Comparison of ENCODE assay signal across 14 cellular contexts in genomic region chr9:70262384-70262783, GRCh38. TPM values are rescaled to one million over a fixed set of nuclear protein-coding genes. Genes with fewer than 3 reads are reported as not detected.
DNase-seq lines count a peak whose midpoint lies in the region; ATAC-seq and TF ChIP-seq lines count a peak whose summit lies in the region.
"Had no signal": no experiment of that assay in that cellular context is flagged by ENCODE, and none has a peak within 500 bp of the region (broad histone marks: within the 10 kb centered on the region; RNA-seq: fewer than 3 reads in every experiment).

No MANE protein-coding gene starts in this region.

- peaks cover 44% of the 10 kb centered on the region for H3K36me3 Mint-ChIP-seq in activated naive CD8-positive, alpha-beta T cell treated with anti-CD3 and anti-CD28 coated beads for 36 hours
- peaks cover 18 to 41% (median 30%) of the 10 kb centered on the region in 5 donors for H3K36me3 Mint-ChIP-seq in naive thymus-derived CD4-positive, alpha-beta T cell

- peak overlapping the region in 9 of 11 experiments; percentile 4 to 99 (median 92); a peak in 11 of 22 replicates for H3K4me2 ChIP-seq in BLaER1 treated with 17β-estradiol and CSF1 and Interleukin-3, amounts not matched to agents 10 nM and 100 nM

- H3K27me3 ChIP-seq in BLaER1 treated with 17β-estradiol and CSF1 and Interleukin-3, amounts not matched to agents 10 nM and 100 nM = no peaks in the 10 kb centered on the region
- no peaks in the 10 kb centered on the region for H3K27me3 ChIP-seq in naive thymus-derived CD4-positive, alpha-beta T cell (ENCODE audit: control insufficient read depth in 2 of 2, insufficient read depth in 2 of 2, low read length in 2 of 2)
- no peaks in the 10 kb centered on the region for H3K27me3 ChIP-seq in tibial artery

- peaks cover 40 to 82% (median 58%) of the 10 kb centered on the region in 11 experiments; a peak in 20 of 22 replicates for H4K20me1 ChIP-seq in BLaER1 treated with 17β-estradiol and CSF1 and Interleukin-3, amounts not matched to agents 10 nM and 100 nM

- H3K4me3 ChIP-seq in BLaER1 treated with 17β-estradiol and CSF1 and Interleukin-3, amounts not matched to agents 10 nM and 100 nM = no peak overlapping the region; a peak in 1 of 20 replicates
- no peak overlapping the region for H3K4me3 ChIP-seq in naive thymus-derived CD4-positive, alpha-beta T cell (ENCODE audit: low read length)
- no peak overlapping the region for H3K4me3 ChIP-seq in tibial artery

- ATAC-seq in GM18520 (IDR thresholded peaks at IDR 0.05; ENCODE audit: unreplicated experiment) = peak; percentile 30
- ATAC-seq in naive thymus-derived CD4-positive, alpha-beta T cell = no peak
- ATAC-seq: activated CD4-positive, CD25-positive, alpha-beta regulatory T cell treated with anti-CD3 and anti-CD28 coated beads, Interleukin-2, amount 50 U/mL, for 24 hours had no signal

- H3K9ac ChIP-seq in BLaER1 treated with 17β-estradiol and CSF1 and Interleukin-3, amounts not matched to agents 10 nM and 100 nM = no peak overlapping the region

- no peak for TF ChIP-seq CTCF in tibial artery (IDR thresholded peaks at IDR 0.05)

- no peaks in the 10 kb centered on the region for H3K27me3 Mint-ChIP-seq in activated naive CD8-positive, alpha-beta T cell treated with anti-CD3 and anti-CD28 coated beads for 36 hours
- no peaks in the 10 kb centered on the region for H3K27me3 Mint-ChIP-seq in naive thymus-derived CD4-positive, alpha-beta T cell

- peak overlapping the region; percentile 96 for H3K4me3 Mint-ChIP-seq in activated naive CD8-positive, alpha-beta T cell treated with anti-CD3 and anti-CD28 coated beads for 36 hours
- peak overlapping the region; percentile 3 to 95 (median 88) for H3K4me3 Mint-ChIP-seq in naive thymus-derived CD4-positive, alpha-beta T cell

- no peaks in the 10 kb centered on the region; a peak in 3 of 22 replicates for H3K9me3 ChIP-seq in BLaER1 treated with 17β-estradiol and CSF1 and Interleukin-3, amounts not matched to agents 10 nM and 100 nM (replicated peaks in 1 of 11)
- H3K9me3 ChIP-seq in naive thymus-derived CD4-positive, alpha-beta T cell (ENCODE audit: control insufficient read depth in 2 of 3, low read length in 3 of 3) = no peaks in the 10 kb centered on the region
- no peaks in the 10 kb centered on the region for H3K9me3 ChIP-seq in tibial artery

- H3K9me3 Mint-ChIP-seq in activated naive CD8-positive, alpha-beta T cell treated with anti-CD3 and anti-CD28 coated beads for 36 hours = peaks cover 3% of the 10 kb centered on the region
- peaks cover 0 to 2% (median 0%) of the 10 kb centered on the region in 11 donors for H3K9me3 Mint-ChIP-seq in naive thymus-derived CD4-positive, alpha-beta T cell

- intact Hi-C loops in naive thymus-derived CD4-positive, alpha-beta T cell (cut with micrococcal nuclease) = loop anchor here in 1 of 2 donors (5.0 kb wide), 2 partner anchors 35 to 55 kb away; no protein-coding TSS in a partner anchor
- intact Hi-C loops in tibial artery (cut with DNase I; ENCODE audit: low total_unique reads) = no loop called here

- no peak overlapping the region for H3K27ac ChIP-seq in BLaER1 treated with 17β-estradiol and CSF1 and Interleukin-3, amounts not matched to agents 10 nM and 100 nM
- H3K27ac ChIP-seq in naive thymus-derived CD4-positive, alpha-beta T cell (ENCODE audit: low read depth, low read length) = no peak overlapping the region
- no peak overlapping the region for H3K27ac ChIP-seq in tibial artery

- peaks cover 64 to 76% (median 71%) of the 10 kb centered on the region in 11 experiments for H3K36me3 ChIP-seq in BLaER1 treated with 17β-estradiol and CSF1 and Interleukin-3, amounts not matched to agents 10 nM and 100 nM
- peaks cover 6 to 25% (median 9%) of the 10 kb centered on the region in 3 experiments for H3K36me3 ChIP-seq in naive thymus-derived CD4-positive, alpha-beta T cell (ENCODE audit: control insufficient read depth in 2 of 3, insufficient read depth in 3 of 3, low read length in 3 of 3)
- H3K36me3 ChIP-seq in tibial artery = peaks cover 15 to 28% (median 20%) of the 10 kb centered on the region in 3 donors

- peak overlapping the region; percentile 70 for H3K27ac Mint-ChIP-seq in activated naive CD8-positive, alpha-beta T cell treated with anti-CD3 and anti-CD28 coated beads for 36 hours
- peak overlapping the region in 5 of 9 donors; percentile 2 to 33 (median 14) for H3K27ac Mint-ChIP-seq in naive thymus-derived CD4-positive, alpha-beta T cell

- DNase-seq in activated naive CD8-positive, alpha-beta T cell treated with anti-CD3 and anti-CD28 coated beads for 36 hours = no peak
- DNase-seq in naive thymus-derived CD4-positive, alpha-beta T cell = no peak
- no peak for DNase-seq in tibial artery
- DNase-seq in NCI-H82 (lab: John Stamatoyannopoulos, UW) = no peak
- no peak for DNase-seq in HPDE6-E6E7 (ENCODE audit: extremely low spot score)
- DNase-seq in mesenteric fat pad (ENCODE audit: low spot score) = no peak
- DNase-seq: H7, mesenchymal stem cell, NCI-H2107, retina, SW 1271 had no signal

- CTCF ChIA-PET in naive thymus-derived CD4-positive, alpha-beta T cell (lab: Charles Lee) = no interaction called here

- POLR2A ChIA-PET in naive thymus-derived CD4-positive, alpha-beta T cell (lab: Charles Lee) = no interaction called here

- peaks cover 40 to 47% (median 45%) of the 10 kb centered on the region in 10 experiments for H3K4me1 ChIP-seq in BLaER1 treated with 17β-estradiol and CSF1 and Interleukin-3, amounts not matched to agents 10 nM and 100 nM
- H3K4me1 ChIP-seq in naive thymus-derived CD4-positive, alpha-beta T cell (ENCODE audit: control insufficient read depth in 2 of 2, insufficient read depth in 2 of 2, low read length in 2 of 2) = peaks cover 24 to 33% of the 10 kb centered on the region in 2 donors
- peaks cover 0 to 50% (median 35%) of the 10 kb centered on the region in 4 donors for H3K4me1 ChIP-seq in tibial artery

- H3K4me1 Mint-ChIP-seq in activated naive CD8-positive, alpha-beta T cell treated with anti-CD3 and anti-CD28 coated beads for 36 hours = peaks cover 56% of the 10 kb centered on the region
- H3K4me1 Mint-ChIP-seq in naive thymus-derived CD4-positive, alpha-beta T cell = peaks cover 47 to 76% (median 68%) of the 10 kb centered on the region in 7 donors

RNA-seq across cellular contexts. Expression of gene SMC5, which starts 3.6 kb away (rescaled TPM):
- 10 to 100 TPM; 34.7 to 38.1 TPM for total RNA-seq in activated naive CD8-positive, alpha-beta T cell treated with anti-CD3 and anti-CD28 coated beads for 36 hours
- total RNA-seq in naive thymus-derived CD4-positive, alpha-beta T cell = 10 to 100 TPM; 26.2 to 44.6 (median 36.1) TPM
- 10 to 100 TPM; 15.6 to 16.5 TPM for polyA plus RNA-seq in naive thymus-derived CD4-positive, alpha-beta T cell
- 23.5 TPM for total RNA-seq in mesenteric fat pad
